Comparison of ENCODE assay signal across 8 cellular contexts in the genomic region with DNA sequence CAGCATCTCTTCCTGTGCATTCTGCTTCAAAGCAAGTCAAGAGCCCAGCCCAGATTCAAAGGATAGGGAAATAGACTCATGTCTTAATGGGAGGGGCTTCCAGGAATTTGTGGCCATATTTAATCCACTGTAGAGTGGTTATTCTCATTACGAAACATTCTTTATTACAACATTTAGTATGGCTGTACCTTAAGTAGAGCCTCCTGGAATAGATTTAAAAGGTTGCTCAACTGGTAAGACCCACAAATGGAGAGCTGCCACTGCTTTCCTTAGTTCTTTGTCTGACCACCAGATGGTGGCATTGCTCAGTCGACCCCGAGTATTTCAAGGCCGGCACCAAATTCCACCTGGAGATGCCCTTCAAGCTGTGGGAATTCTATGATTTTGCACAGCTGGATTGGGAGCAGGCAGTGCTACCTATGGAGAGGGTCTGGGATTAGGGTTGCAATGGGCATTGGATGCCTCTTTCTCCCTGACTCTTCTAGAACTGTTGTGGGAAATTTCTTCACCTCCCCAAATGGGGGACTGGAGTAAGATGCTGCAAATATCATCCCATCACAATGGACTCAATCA.
DNase-seq lines count a peak whose midpoint lies in the region; ATAC-seq and FAIRE-seq lines count a peak whose summit lies in the region.

No MANE protein-coding gene starts in this region.

- no peak for ATAC-seq in HG03439 (IDR thresholded peaks at IDR 0.05; ENCODE audit: unreplicated experiment)

- no peak overlapping the region for H3K4me3 ChIP-seq in H7 (ENCODE audit: insufficient read depth, low read depth, low read length)

- H3K36me3 ChIP-seq in H7 (replicated peaks; ENCODE audit: control insufficient read depth, insufficient read depth, low read length): no peaks in the 10 kb centered on the region

- H3K27me3 ChIP-seq in H7 (ENCODE audit: control insufficient read depth, insufficient read depth, low read length): no peaks in the 10 kb centered on the region

- DNase-seq in Daoy (ENCODE audit: low read depth) (peak; percentile 47), H7 (peak; percentile 76), NCI-H2029 (lab: John Stamatoyannopoulos, UW) (peak; percentile 31), cerebellum (ENCODE audit: low spot score) (peak; percentile 74), kidney tubule cell (ENCODE audit: low spot score) (peak; percentile 71)
- peak; percentile 17 to 31 (median 31) for DNase-seq in stimulated activated CD4-positive, alpha-beta T cell treated with anti-CD3 and anti-CD28 coated beads, TNF-alpha, amount 100 ng/mL, for 24 hours (ENCODE audit: low read depth in 3 of 3)

- FAIRE-seq in TTC549 (lab: Jason Lieb, UNC): peak; percentile 19
